ENCODE assay signal across 13 cellular contexts in the genomic region with DNA sequence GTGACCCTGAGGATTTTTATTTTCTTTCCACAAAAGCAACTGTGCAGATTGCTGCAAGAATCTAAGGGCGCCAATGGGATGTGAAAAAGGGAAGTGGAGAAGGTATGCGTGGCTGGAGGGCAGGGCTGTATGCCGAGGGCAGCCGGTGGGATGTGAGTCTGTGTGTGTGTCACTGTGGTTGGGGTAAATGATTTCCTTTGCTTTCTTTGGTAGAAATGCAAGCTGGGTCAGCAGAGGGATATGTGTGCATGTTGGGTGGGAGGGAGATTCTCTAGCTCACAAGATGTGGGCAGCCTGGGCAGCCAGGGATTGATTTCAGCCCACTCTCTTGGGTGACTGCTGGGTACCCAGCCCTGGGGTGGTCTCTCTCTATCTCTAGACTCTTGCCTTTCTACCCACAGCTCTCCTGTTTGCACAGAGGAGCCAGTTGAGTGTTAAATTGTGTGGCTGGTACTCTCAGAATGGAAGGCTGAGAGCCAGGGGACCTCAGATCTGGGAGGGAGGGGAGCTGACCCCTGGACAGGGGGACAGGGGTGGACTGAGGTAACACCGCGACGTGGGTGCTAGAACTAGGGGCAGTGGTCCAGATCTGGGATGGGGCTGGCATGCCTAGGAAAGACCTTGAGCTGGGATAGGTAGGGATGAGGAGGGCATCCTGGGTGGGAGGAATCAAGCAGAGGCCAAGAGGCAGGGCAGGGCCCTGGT. TPM values are rescaled to one million over a fixed set of nuclear protein-coding genes. Genes with fewer than 3 reads are reported as not detected.
DNase-seq lines count a peak whose midpoint lies in the region; ATAC-seq, FAIRE-seq and TF ChIP-seq lines count a peak whose summit lies in the region.
"Had no signal": no experiment of that assay in that cellular context is flagged by ENCODE, and none has a peak within 500 bp of the region (broad histone marks: within the 10 kb centered on the region; RNA-seq: fewer than 3 reads in every experiment).

No MANE protein-coding gene starts in this region.

- H3K9ac ChIP-seq in endothelial cell of umbilical vein (replicated peaks; ENCODE audit: extremely low read depth, insufficient read depth, low read length), result no peak overlapping the region

- no peak overlapping the region for H3K4me3 ChIP-seq in AG10803 (ENCODE audit: low read length)
- H3K4me3 ChIP-seq in endothelial cell of umbilical vein (replicated peaks in 1 of 3; ENCODE audit: insufficient read depth in 1 of 3, low read depth in 1 of 3, low read length in 3 of 3), result no peak overlapping the region
- H3K4me3 ChIP-seq in prostate gland, result no peak overlapping the region
- H3K4me3 ChIP-seq: right lobe of liver had no signal

- H3K4me2 ChIP-seq in endothelial cell of umbilical vein (ENCODE audit: insufficient read depth, low read length), result no peak overlapping the region

- H4K20me1 ChIP-seq in endothelial cell of umbilical vein (replicated peaks; ENCODE audit: control insufficient read depth, extremely low read depth, insufficient read depth, low read length), result no peaks in the 10 kb centered on the region

- intact Hi-C loops in endothelial cell of umbilical vein (cut with micrococcal nuclease), result no loop called here
- intact Hi-C loops in prostate gland (cut with DNase I), result no loop called here

- H2AFZ ChIP-seq in endothelial cell of umbilical vein (ENCODE audit: low read depth, low read length), result no peak overlapping the region

- 86% methylated on average over 7 of the region's 7 CpGs for WGBS in prostate gland

- H3K27ac ChIP-seq in endothelial cell of umbilical vein (ENCODE audit: insufficient read depth, low read depth, low read length) (no peak overlapping the region), prostate gland (no peak overlapping the region)
- H3K27ac ChIP-seq: right lobe of liver had no signal

- FAIRE-seq in endothelial cell of umbilical vein (lab: Jason Lieb, UNC), result peak; percentile 69
- FAIRE-seq: H54 had no signal

- H3K27me3 ChIP-seq in endothelial cell of umbilical vein (ENCODE audit: control insufficient read depth in 2 of 2, insufficient read depth in 2 of 2, low read length in 2 of 2), result no peaks in the 10 kb centered on the region
- H3K27me3 ChIP-seq in prostate gland (replicated peaks; ENCODE audit: insufficient read depth), result no peaks in the 10 kb centered on the region
- H3K27me3 ChIP-seq: right lobe of liver had no signal

- no peaks in the 10 kb centered on the region for H3K36me3 ChIP-seq in endothelial cell of umbilical vein (ENCODE audit: control insufficient read depth in 2 of 2, extremely low read depth in 1 of 2, insufficient read depth in 2 of 2, low read length in 2 of 2)
- H3K36me3 ChIP-seq in prostate gland, result no peaks in the 10 kb centered on the region
- H3K36me3 ChIP-seq: right lobe of liver had no signal

- POLR2A ChIA-PET in endothelial cell of umbilical vein (lab: Charles Lee), result no interaction called here

- H3K9me3 ChIP-seq in endothelial cell of umbilical vein (replicated peaks; ENCODE audit: control insufficient read depth, insufficient read depth, low read length) (no peaks in the 10 kb centered on the region), prostate gland (no peaks in the 10 kb centered on the region)
- H3K9me3 ChIP-seq: right lobe of liver had no signal

- CTCF ChIA-PET in endothelial cell of umbilical vein (lab: Charles Lee), result interaction anchor here (0.7 to 2.3 kb wide), 5 partner anchors 12 to 67 kb away, joined by 3 to 6 read pairs (median 4); no protein-coding TSS in a partner anchor

- BruUV-seq in endothelial cell of umbilical vein (replicated peaks; lab: Mats Ljungman, UMichigan), result no TSS peak

- TF ChIP-seq POLR2A in endothelial cell of umbilical vein (IDR thresholded peaks at IDR 0.05; ENCODE audit: low read depth, low read length) (no peak), prostate gland (IDR thresholded peaks at IDR 0.05) (no peak)

- dilution Hi-C loops in endothelial cell of umbilical vein (cut with MboI; ENCODE audit: extremely low pct_ligation_motif_present, low sequenced_read_pairs), result no loop called here

- ATAC-seq in GM21619 (IDR thresholded peaks at IDR 0.05; ENCODE audit: unreplicated experiment) (peak; percentile 45), HG02884 (IDR thresholded peaks at IDR 0.05; ENCODE audit: unreplicated experiment) (no peak)

- TF ChIP-seq CTCF in AG10803 (conservative IDR thresholded peaks at IDR 0.05; ENCODE audit: low read length) (no peak), endothelial cell of umbilical vein (IDR thresholded peaks at IDR 0.05; ENCODE audit: extremely low read depth in 1 of 2, insufficient read depth in 1 of 2, low read depth in 1 of 2, low read length in 2 of 2) (no peak), prostate gland (IDR thresholded peaks at IDR 0.05) (no peak)

- DNase-seq in AG10803 (ENCODE audit: low read depth), result peak; percentile 39
- peak; percentile 87 to 92 for DNase-seq in NOMO-1 (lab: John Stamatoyannopoulos, UW; ENCODE audit: unreplicated experiment in 2 of 2)
- DNase-seq in endothelial cell of umbilical vein (ENCODE audit: low read depth, low spot score), result no peak
- no peak for DNase-seq in hippocampal formation (lab: John Stamatoyannopoulos, UW)
- DNase-seq in prostate gland (ENCODE audit: low spot score), result no peak
- DNase-seq in GM03348 (ENCODE audit: low spot score), result no peak
- DNase-seq: activated naive CD4-positive, alpha-beta T cell treated with anti-CD3 and anti-CD28 coated beads, Interleukin-2, amount 50 U/mL, for 16 hours; COR-L47; NCI-H748 treated with DMSO at 0.1 percent for 48 hours; right lobe of liver had no signal

- H3K79me2 ChIP-seq in endothelial cell of umbilical vein (ENCODE audit: control insufficient read depth, insufficient read depth, low read length), result peaks cover 46% of the 10 kb centered on the region

- H3K4me1 ChIP-seq in endothelial cell of umbilical vein (ENCODE audit: control insufficient read depth, extremely low read depth, insufficient read depth, low read length), result peaks cover 30% of the 10 kb centered on the region
- peaks cover 4% of the 10 kb centered on the region for H3K4me1 ChIP-seq in prostate gland (replicated peaks)

- H3K9me1 ChIP-seq in endothelial cell of umbilical vein (replicated peaks; ENCODE audit: control insufficient read depth, extremely low read depth, insufficient read depth, low read length), result no peaks in the 10 kb centered on the region

TF ChIP-seq in endothelial cell of umbilical vein, 7 proteins besides CTCF, POLR2A, EP300 and RAD21:
- TF ChIP-seq FOS (IDR thresholded peaks at IDR 0.05; ENCODE audit: borderline replicate concordance, insufficient read depth, low read length), result peak; percentile 44
- TF ChIP-seq, protein P1, sequence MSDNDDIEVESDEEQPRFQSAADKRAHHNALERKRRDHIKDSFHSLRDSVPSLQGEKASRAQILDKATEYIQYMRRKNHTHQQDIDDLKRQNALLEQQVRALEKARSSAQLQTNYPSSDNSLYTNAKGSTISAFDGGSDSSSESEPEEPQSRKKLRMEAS (IDR thresholded peaks at IDR 0.05; ENCODE audit: insufficient read depth, insufficient read length), result no peak

RNA-seq across cellular contexts. Expression of a gene that starts 3.5 kb away (rescaled TPM):
- total RNA-seq in endothelial cell of umbilical vein (13.7 and 21.8 TPM in 2 replicates), prostate gland (10 to 100 TPM; 22.7 to 26.6 TPM)
- polyA plus RNA-seq in endothelial cell of umbilical vein, result 14.1 and 15.3 TPM in 2 replicates
- polyA plus RNA-seq in endothelial cell of umbilical vein (2011; cell fraction: cytosol; rRNA removed), result 9.7 and 10.5 TPM in 2 replicates
- 7.6 and 11.4 TPM in 2 replicates for polyA plus RNA-seq in endothelial cell of umbilical vein (2011; cell fraction: nucleus; rRNA removed)
- 25.1 and 26.9 TPM in 2 replicates for polyA plus RNA-seq in endothelial cell of umbilical vein (2012)
- 3.0 and 3.2 TPM in 2 replicates for polyA minus RNA-seq in endothelial cell of umbilical vein
- 16.9 TPM for polyA minus RNA-seq in endothelial cell of umbilical vein (2011; cell fraction: cytosol; rRNA and poly(A)+ RNA removed)
- polyA minus RNA-seq in endothelial cell of umbilical vein (2011; cell fraction: nucleus; rRNA and poly(A)+ RNA removed), result 2.8 and 5.3 TPM in 2 replicates

Comparison
In these comparisons a context has a peak if more than half of its experiments do, and no peak if none do; other contexts are left out.
1. DNase-seq: peak in AG10803 (single experiment) and NOMO-1 (2 of 2); none in endothelial cell of umbilical vein (single experiment), hippocampal formation (0 of 2), prostate gland (single experiment) and GM03348 (single experiment).